In genomic region chr3:45343947-45344346, GRCh38 we compare ENCODE assay signal across 14 cellular contexts. TPM values are rescaled to one million over a fixed set of nuclear protein-coding genes. Genes with fewer than 3 reads are reported as not detected.
DNase-seq lines count a peak whose midpoint lies in the region; ATAC-seq, FAIRE-seq and TF ChIP-seq lines count a peak whose summit lies in the region.
"Had no signal": no experiment of that assay in that cellular context is flagged by ENCODE, and none has a peak within 500 bp of the region (broad histone marks: within the 10 kb centered on the region; RNA-seq: fewer than 3 reads in every experiment).

No MANE protein-coding gene starts in this region.

- dilution Hi-C loops in IMR-90 (cut with HindIII; ENCODE audit: low sequenced_read_pairs, unreplicated experiment), result no loop called here

- TF ChIP-seq RAD21 in IMR-90 (IDR thresholded peaks at IDR 0.05; ENCODE audit: low read length), result no peak

- intact Hi-C loops in IMR-90 (cut with micrococcal nuclease), result no loop called here
- intact Hi-C loops in pancreas (cut with DNase I), result no loop called here

- H4K91ac ChIP-seq in IMR-90 (ENCODE audit: insufficient read depth, low read depth, low read length), result no peak overlapping the region

- H3K14ac ChIP-seq in IMR-90 (replicated peaks; ENCODE audit: low read depth, low read length), result no peak overlapping the region

- no peak overlapping the region for H3K4me2 ChIP-seq in IMR-90 (ENCODE audit: low read depth, low read length)

- in situ Hi-C loops in IMR-90 (cut with MboI; ENCODE audit: low sequenced_read_pairs) (no loop called here), SK-MEL-5 (cut with HindIII; ENCODE audit: low pct_unique_long_range_greater_than_20kb, low sequenced_read_pairs) (no loop called here)

- H3K18ac ChIP-seq in IMR-90 (ENCODE audit: low read depth, low read length), result no peak overlapping the region

- no peak overlapping the region for H4K8ac ChIP-seq in IMR-90 (ENCODE audit: low read depth in 2 of 2, low read length in 2 of 2)

- TF ChIP-seq CTCF in IMR-90 (conservative IDR thresholded peaks at IDR 0.05; ENCODE audit: low read depth, low read length) (no peak), pancreas (IDR thresholded peaks at IDR 0.05) (no peak)

- H3K4me1 ChIP-seq in IMR-90 (ENCODE audit: control insufficient read depth, insufficient read depth, low read length) (peaks cover under 1% of the 10 kb centered on the region; the same call in 1 of the 2 replicates), pancreas (no peaks in the 10 kb centered on the region)
- H3K4me1 ChIP-seq: prostate gland had no signal

- H4K20me1 ChIP-seq in IMR-90 (ENCODE audit: insufficient read depth, low read length), result no peaks in the 10 kb centered on the region

- POLR2A ChIA-PET in IMR-90 (lab: Charles Lee; ENCODE audit: unreplicated experiment), result no interaction called here

- H3K27me3 ChIP-seq in IMR-90 (ENCODE audit: control insufficient read depth, insufficient read depth, low read length) (peaks cover 24% of the 10 kb centered on the region), pancreas (no peaks in the 10 kb centered on the region)
- H3K27me3 ChIP-seq: SJSA1 had no signal

- H2AK9ac ChIP-seq in IMR-90 (replicated peaks; ENCODE audit: low read depth, low read length, poor library complexity), result no peak overlapping the region

- H3K27ac ChIP-seq in IMR-90 (ENCODE audit: insufficient read depth, low read length) (no peak overlapping the region), pancreas (no peak overlapping the region)
- H3K27ac ChIP-seq: prostate gland, SJSA1, thoracic aorta had no signal

- H3K4ac ChIP-seq in IMR-90 (ENCODE audit: low read depth, low read length), result no peak overlapping the region; the same call in 1 of the 2 replicates

- H4K5ac ChIP-seq in IMR-90 (ENCODE audit: low read depth, low read length), result no peak overlapping the region

- TF ChIP-seq POLR2A in IMR-90 (IDR thresholded peaks at IDR 0.05; ENCODE audit: low read depth, low read length), result no peak

- H2BK120ac ChIP-seq in IMR-90 (ENCODE audit: low read depth, low read length), result no peak overlapping the region

- no TSS peak for BruUV-seq in IMR-90 (replicated peaks; lab: Mats Ljungman, UMichigan)

- H3K9me3 ChIP-seq in IMR-90 (ENCODE audit: control insufficient read depth, insufficient read depth, low read length) (0 out of 2 replicates have a peak, but pooled peaks cover 2% of the 10 kb centered on the region), pancreas (no peaks in the 10 kb centered on the region)
- H3K9me3 ChIP-seq: prostate gland, SJSA1, thoracic aorta had no signal

- no peaks in the 10 kb centered on the region for H3K36me3 ChIP-seq in IMR-90 (ENCODE audit: control insufficient read depth, insufficient read depth, low read length)
- H3K36me3 ChIP-seq in pancreas, result no peaks in the 10 kb centered on the region
- H3K36me3 ChIP-seq: prostate gland, SJSA1, thoracic aorta had no signal

- no peak overlapping the region for H2BK20ac ChIP-seq in IMR-90 (ENCODE audit: low read depth, low read length)

- H2BK5ac ChIP-seq in IMR-90 (ENCODE audit: low read depth, low read length, poor library complexity, severe bottlenecking), result no peak overlapping the region

- H3K4me3 ChIP-seq in IMR-90 (ENCODE audit: insufficient read depth, low read depth, low read length) (no peak overlapping the region), pancreas (no peak overlapping the region)
- H3K4me3 ChIP-seq: prostate gland, SJSA1, thoracic aorta had no signal

- CTCF ChIA-PET in IMR-90 (lab: Yijun Ruan, JAX), result no interaction called here

- H3K56ac ChIP-seq in IMR-90 (ENCODE audit: extremely low read depth, insufficient read depth, low read length), result no peak overlapping the region

- FAIRE-seq in pancreas (lab: Jason Lieb, UNC), result no peak
- FAIRE-seq: colon had no signal

- H3K79me1 ChIP-seq in IMR-90 (ENCODE audit: low read depth in 1 of 2, low read length in 2 of 2), result no peaks in the 10 kb centered on the region

- no peak overlapping the region for H2BK15ac ChIP-seq in IMR-90 (ENCODE audit: low read depth, low read length)

- no peak overlapping the region for H2AK5ac ChIP-seq in IMR-90 (ENCODE audit: low read depth, low read length)

- no peak overlapping the region for H3K9ac ChIP-seq in IMR-90 (ENCODE audit: low read depth, low read length)

- no peak overlapping the region for H2AFZ ChIP-seq in IMR-90 (replicated peaks; ENCODE audit: low read length, poor library complexity)

- ATAC-seq in IMR-90 (ENCODE audit: low read depth) (no peak; the same call in 1 of the 2 replicates), pancreas (no peak)

- no peak overlapping the region for H3K23ac ChIP-seq in IMR-90 (ENCODE audit: low read depth, low read length)

- no peaks in the 10 kb centered on the region for H3K9me1 ChIP-seq in IMR-90 (ENCODE audit: insufficient read depth, low read length)

- DNase-seq in ELR (ENCODE audit: low read depth) (peak; percentile 43), IMR-90 (peak; percentile 18), SK-MEL-5 (ENCODE audit: low read depth, low spot score) (peak; percentile 71), iPS-NIHi7 (ENCODE audit: extremely low spot score) (peak; percentile 48), NCI-H446 (lab: John Stamatoyannopoulos, UW) (no peak), pancreas (no peak), amygdala (lab: John Stamatoyannopoulos, UW) (no peak)
- DNase-seq: activated CD4-positive, alpha-beta T cell treated with anti-CD3 and anti-CD28 coated beads for 4 hours; activated naive CD4-positive, alpha-beta T cell treated with anti-CD3 and anti-CD28 coated beads for 36 hours; NCI-H187 had no signal

- no CpG with 5 or more reads among the region's 2 CpGs for WGBS in IMR-90 (ENCODE audit: extremely low coverage in 2 of 2, insufficient read length in 1 of 2), 2 experiments
- 32 to 45% methylated on average over 2 of the region's 2 CpGs for WGBS in pancreas, 2 donors

TF ChIP-seq in IMR-90, 13 proteins besides CTCF, POLR2A, EP300 and RAD21:
- TF ChIP-seq CHD1 (IDR thresholded peaks at IDR 0.05; ENCODE audit: low read depth, low read length) (no peak), USF2 (IDR thresholded peaks at IDR 0.05; ENCODE audit: low read depth, low read length) (no peak), SMC3 (IDR thresholded peaks at IDR 0.05; ENCODE audit: low read depth, low read length) (peak; percentile 22; the same call in 1 of the 2 replicates)
TF ChIP-seq in IMR-90: peak in this region for 1.

RNA-seq across cellular contexts. Expression of gene LARS2, which starts 44.4 kb away (rescaled TPM):
- total RNA-seq in IMR-90 (2012; rRNA removed) (30.0 and 30.3 TPM in 2 replicates), pancreas (10 to 100 TPM in 1 of 6 donors, 1 to 10 TPM in 5; 3.7 to 11.2 (median 6.6) TPM)
- polyA plus RNA-seq in IMR-90 (2012; rRNA removed) (14.8 and 17.0 TPM in 2 replicates), pancreas (1 to 10 TPM; 2.3 to 4.5 TPM)
- polyA plus RNA-seq in IMR-90 (2012; cell fraction: cytosol; rRNA removed), result 9.3 and 18.9 TPM in 2 replicates
- polyA plus RNA-seq in IMR-90 (2012; cell fraction: nucleus; rRNA removed; ENCODE audit: low replicate concordance), result 11.8 and 12.5 TPM in 2 replicates
- 22.3 and 23.4 TPM in 2 replicates for total RNA-seq in SK-MEL-5 (2014; rRNA removed; shearing (Covaris generic))
- polyA plus RNA-seq in SK-MEL-5 (2015; cell fraction: cytosol; rRNA removed), result 21.4 and 27.3 TPM in 2 replicates
- polyA plus RNA-seq in SK-MEL-5 (2015; cell fraction: nucleus; rRNA removed), result 15.6 and 16.3 TPM in 2 replicates

Comparison
In these comparisons a context has a peak if more than half of its experiments do, and no peak if none do; other contexts are left out.
1. DNase-seq: peak in ELR (single experiment), IMR-90 (single experiment), SK-MEL-5 (single experiment) and iPS-NIHi7 (single experiment); none in NCI-H446 (0 of 2), pancreas (0 of 6) and amygdala (0 of 56).